21 cellular contexts compared by ENCODE assay signal in the genomic region with DNA sequence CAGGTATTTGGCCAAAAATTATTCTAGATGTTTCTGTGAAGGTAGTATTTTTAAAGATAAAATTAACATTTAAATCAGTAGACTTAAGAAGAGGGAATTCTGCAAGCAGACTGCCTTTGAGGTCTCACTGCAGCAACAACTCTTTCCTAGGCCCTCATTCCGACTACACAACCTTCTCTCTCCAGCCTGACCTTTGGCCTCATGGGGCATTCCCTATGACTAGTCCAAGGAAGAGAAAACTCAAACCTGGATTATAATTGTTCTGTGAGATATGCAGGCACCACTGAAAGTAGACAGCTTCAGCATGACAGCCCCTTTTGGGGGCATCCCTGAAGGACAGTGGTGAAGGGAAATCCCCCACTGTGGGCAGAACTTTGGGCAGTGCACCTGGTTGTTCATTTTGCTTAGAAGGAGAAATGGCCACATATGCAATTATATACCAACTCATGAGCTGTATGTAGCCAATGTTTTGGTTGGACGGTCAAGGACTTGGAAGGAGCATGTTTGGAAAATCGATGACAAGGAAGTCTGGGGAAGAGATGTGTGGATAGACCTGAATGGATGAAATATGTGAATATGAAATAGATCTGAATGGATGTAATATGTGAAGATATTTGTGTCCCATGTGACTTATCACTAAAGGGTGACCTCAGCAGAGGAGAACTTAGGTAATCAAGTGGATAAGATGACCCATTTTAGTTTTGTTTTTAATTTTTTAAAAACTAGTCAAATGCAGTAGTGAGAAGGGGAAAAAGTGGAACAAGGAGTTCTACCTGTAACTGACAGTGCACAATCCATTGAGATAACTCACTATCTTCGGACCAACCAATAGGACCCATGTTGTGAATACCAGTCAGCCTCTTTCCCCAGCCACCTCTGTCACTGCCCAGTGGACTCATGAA.
A peak's percentile ranks its signal among the peaks of the same experiment; 100 is the strongest.
DNase-seq lines count a peak whose midpoint lies in the region; ATAC-seq lines count a peak whose summit lies in the region.
"Had no signal": no experiment of that assay in that cellular context is flagged by ENCODE, and none has a peak within 500 bp of the region (broad histone marks: within the 10 kb centered on the region; RNA-seq: fewer than 3 reads in every experiment).

No MANE protein-coding gene starts in this region.

- H2BK12ac ChIP-seq in trophoblast cell (ENCODE audit: low read length) = no peak overlapping the region

- H3K4ac ChIP-seq in trophoblast cell (ENCODE audit: low read depth, low read length) = no peak overlapping the region

- no peaks in the 10 kb centered on the region for H3K9me3 Mint-ChIP-seq in activated CD4-positive, alpha-beta T cell treated with anti-CD3 and anti-CD28 coated beads for 36 hours (ENCODE audit: low read depth)
- peaks cover 3% of the 10 kb centered on the region for H3K9me3 Mint-ChIP-seq in activated naive CD8-positive, alpha-beta T cell treated with anti-CD3 and anti-CD28 coated beads for 36 hours
- no peaks in the 10 kb centered on the region for H3K9me3 Mint-ChIP-seq in CD4-positive, alpha-beta memory T cell
- H3K9me3 Mint-ChIP-seq: activated T-helper 1 cell treated with anti-CD3 and anti-CD28 coated beads, Interleukin-12 subunit alpha, Interleukin-12 subunit beta, Interleukin-2, Interleukin-4 antibody, amounts not matched to agents 30 ng/mL and 10 ng/mL and 1 ng/mL, durations not matched to agents 14 hours and 24 hours and 36 hours; immature natural killer cell; nephron had no signal

- H3K4me3 ChIP-seq in trophoblast cell (ENCODE audit: low read depth, low read length) = no peak overlapping the region
- H3K4me3 ChIP-seq in CD4-positive, alpha-beta memory T cell (ENCODE audit: low read length in 2 of 2) = no peak overlapping the region
- H3K4me3 ChIP-seq: psoas muscle had no signal

- CTCF ChIA-PET in activated CD4-positive, alpha-beta T cell treated with anti-CD3 and anti-CD28 coated beads for 36 hours (lab: Charles Lee) = interaction anchor here (0.9 to 1.4 kb wide), 2 partner anchors 9 to 23 kb away, joined by 3 read pairs; no protein-coding TSS in a partner anchor
- CTCF ChIA-PET in CD4-positive, alpha-beta memory T cell (lab: Charles Lee; ENCODE audit: partially characterized antibody) = interaction anchor here (1.5 kb wide), 1 partner anchor 9 kb away, joined by 4 read pairs; no protein-coding TSS in a partner anchor

- H3K4me2 ChIP-seq in trophoblast cell (ENCODE audit: low read length) = no peak overlapping the region

- no CpG with 5 or more reads among the region's 4 CpGs for WGBS in trophoblast cell (ENCODE audit: extremely low coverage, insufficient coverage, insufficient read length)

- peak; percentile 40 for DNase-seq in activated CD4-positive, alpha-beta T cell treated with anti-CD3 and anti-CD28 coated beads for 36 hours
- DNase-seq in activated CD4-positive, alpha-beta T cell treated with anti-CD3 and anti-CD28 coated beads for 1 hour = no peak
- peak; percentile 44 for DNase-seq in activated naive CD8-positive, alpha-beta T cell treated with anti-CD3 and anti-CD28 coated beads for 36 hours
- DNase-seq in trophoblast cell (peak; percentile 6 to 36), NCI-H1417 (lab: John Stamatoyannopoulos, UW) (no peak), DMS53 treated with DMSO at 0.1 percent for 48 hours (lab: John Stamatoyannopoulos, UW; ENCODE audit: unreplicated experiment) (no peak)
- DNase-seq in CD4-positive, alpha-beta memory T cell = no peak
- DNase-seq: DND-41; immature natural killer cell; IMR-90; mammary epithelial cell; NCI-H2029; psoas muscle; SIG-M5; stimulated activated CD4-positive, alpha-beta T cell treated with anti-CD3 and anti-CD28 coated beads, Interleukin-12 subunit alpha, Interleukin-12 subunit beta, amount 100 ng/mL, for 4 hours; T1000 had no signal

- POLR2A ChIA-PET in activated CD4-positive, alpha-beta T cell treated with anti-CD3 and anti-CD28 coated beads for 36 hours (lab: Charles Lee) = no interaction called here
- POLR2A ChIA-PET in CD4-positive, alpha-beta memory T cell (lab: Charles Lee; ENCODE audit: partially characterized antibody) = no interaction called here

- no peak overlapping the region for H4K12ac ChIP-seq in trophoblast cell (ENCODE audit: low read depth, low read length)

- intact Hi-C loops in activated CD4-positive, alpha-beta T cell treated with anti-CD3 and anti-CD28 coated beads for 36 hours (cut with DNase I, micrococcal nuclease) = no loop called here
- intact Hi-C loops in CD4-positive, alpha-beta memory T cell (cut with micrococcal nuclease) = no loop called here

- no peaks in the 10 kb centered on the region for H3K79me1 ChIP-seq in trophoblast cell (ENCODE audit: low read length)

- peak; percentile 86 for ATAC-seq in activated CD4-positive, alpha-beta T cell treated with anti-CD3 and anti-CD28 coated beads for 36 hours
- ATAC-seq in GM21423 (IDR thresholded peaks at IDR 0.05; ENCODE audit: unreplicated experiment) = peak; percentile 46
- ATAC-seq: HCT116, psoas muscle had no signal

- peak overlapping the region; percentile 81 for H3K27ac Mint-ChIP-seq in activated CD4-positive, alpha-beta T cell treated with anti-CD3 and anti-CD28 coated beads for 36 hours
- H3K27ac Mint-ChIP-seq in activated naive CD8-positive, alpha-beta T cell treated with anti-CD3 and anti-CD28 coated beads for 36 hours = peak overlapping the region; percentile 86
- no peak overlapping the region for H3K27ac Mint-ChIP-seq in CD4-positive, alpha-beta memory T cell
- H3K27ac Mint-ChIP-seq: activated T-helper 1 cell treated with anti-CD3 and anti-CD28 coated beads, Interleukin-12 subunit alpha, Interleukin-12 subunit beta, Interleukin-2, Interleukin-4 antibody, amounts not matched to agents 30 ng/mL and 10 ng/mL and 1 ng/mL, durations not matched to agents 14 hours and 24 hours and 36 hours; CD4-positive, CD25-positive, alpha-beta regulatory T cell; nephron had no signal

- H2AFZ ChIP-seq in trophoblast cell (ENCODE audit: insufficient read depth, low read length, poor library complexity) = no peak overlapping the region

- no peaks in the 10 kb centered on the region for H3K27me3 ChIP-seq in trophoblast cell (ENCODE audit: insufficient read depth, low read length)
- H3K27me3 ChIP-seq in CD4-positive, alpha-beta memory T cell (ENCODE audit: insufficient read depth, low read length) = no peaks in the 10 kb centered on the region

- H3K4me1 Mint-ChIP-seq in activated CD4-positive, alpha-beta T cell treated with anti-CD3 and anti-CD28 coated beads for 36 hours = peaks cover 24% of the 10 kb centered on the region
- H3K4me1 Mint-ChIP-seq in activated naive CD8-positive, alpha-beta T cell treated with anti-CD3 and anti-CD28 coated beads for 36 hours = peaks cover 11% of the 10 kb centered on the region
- peaks cover 4 to 10% (median 5%) of the 10 kb centered on the region in 4 donors for H3K4me1 Mint-ChIP-seq in CD4-positive, alpha-beta memory T cell
- H3K4me1 Mint-ChIP-seq: nephron had no signal

- H3K18ac ChIP-seq in trophoblast cell (ENCODE audit: low read length) = no peak overlapping the region

- no peak overlapping the region for H3K27ac ChIP-seq in trophoblast cell (ENCODE audit: low read depth, low read length)
- H3K27ac ChIP-seq in CD4-positive, alpha-beta memory T cell (ENCODE audit: low read depth, low read length) = no peak overlapping the region
- H3K27ac ChIP-seq: psoas muscle had no signal

- H3K27me3 Mint-ChIP-seq in activated CD4-positive, alpha-beta T cell treated with anti-CD3 and anti-CD28 coated beads for 36 hours = no peaks in the 10 kb centered on the region
- no peaks in the 10 kb centered on the region for H3K27me3 Mint-ChIP-seq in activated naive CD8-positive, alpha-beta T cell treated with anti-CD3 and anti-CD28 coated beads for 36 hours
- no peaks in the 10 kb centered on the region for H3K27me3 Mint-ChIP-seq in CD4-positive, alpha-beta memory T cell

- H2BK5ac ChIP-seq in trophoblast cell (ENCODE audit: low read depth, low read length, poor library complexity) = no peak overlapping the region

- H3K9ac ChIP-seq in trophoblast cell (ENCODE audit: low read length) = no peak overlapping the region

- H3K36me3 ChIP-seq in trophoblast cell (ENCODE audit: control insufficient read depth in 1 of 2, insufficient read depth in 2 of 2, low read length in 2 of 2) = no peaks in the 10 kb centered on the region
- no peaks in the 10 kb centered on the region for H3K36me3 ChIP-seq in CD4-positive, alpha-beta memory T cell (ENCODE audit: insufficient read depth, low read length)

- no peak overlapping the region for H2AK5ac ChIP-seq in trophoblast cell (ENCODE audit: low read length)

- no peaks in the 10 kb centered on the region for H3K9me3 ChIP-seq in trophoblast cell (ENCODE audit: insufficient read depth, low read depth, low read length)
- no peaks in the 10 kb centered on the region for H3K9me3 ChIP-seq in CD4-positive, alpha-beta memory T cell (ENCODE audit: control insufficient read depth in 1 of 2, low read length in 2 of 2)
- H3K9me3 ChIP-seq: psoas muscle had no signal

- H2BK120ac ChIP-seq in trophoblast cell (ENCODE audit: insufficient read depth, low read length, poor library complexity) = no peak overlapping the region

- H3K23ac ChIP-seq in trophoblast cell (ENCODE audit: low read length) = no peak overlapping the region

- no peak overlapping the region for H4K91ac ChIP-seq in trophoblast cell (ENCODE audit: low read depth, low read length)

- no peak overlapping the region for H3K4me3 Mint-ChIP-seq in activated CD4-positive, alpha-beta T cell treated with anti-CD3 and anti-CD28 coated beads for 36 hours
- H3K4me3 Mint-ChIP-seq in activated naive CD8-positive, alpha-beta T cell treated with anti-CD3 and anti-CD28 coated beads for 36 hours = no peak overlapping the region
- H3K4me3 Mint-ChIP-seq in CD4-positive, alpha-beta memory T cell = no peak overlapping the region
- H3K4me3 Mint-ChIP-seq: activated T-helper 1 cell treated with anti-CD3 and anti-CD28 coated beads, Interleukin-12 subunit alpha, Interleukin-12 subunit beta, Interleukin-2, Interleukin-4 antibody, amounts not matched to agents 30 ng/mL and 10 ng/mL and 1 ng/mL, durations not matched to agents 14 hours and 24 hours and 36 hours; CD4-positive, CD25-positive, alpha-beta regulatory T cell; immature natural killer cell; nephron had no signal

- H3K14ac ChIP-seq in trophoblast cell (ENCODE audit: low read length) = no peak overlapping the region

- H3K4me1 ChIP-seq in trophoblast cell (ENCODE audit: control insufficient read depth in 1 of 2, insufficient read depth in 2 of 2, low read length in 2 of 2) = no peaks in the 10 kb centered on the region
- H3K4me1 ChIP-seq in CD4-positive, alpha-beta memory T cell (ENCODE audit: insufficient read depth, low read length) = no peaks in the 10 kb centered on the region
- H3K4me1 ChIP-seq: psoas muscle had no signal

- H3K36me3 Mint-ChIP-seq in activated CD4-positive, alpha-beta T cell treated with anti-CD3 and anti-CD28 coated beads for 36 hours (ENCODE audit: low read depth) = no peaks in the 10 kb centered on the region
- peaks cover 2% of the 10 kb centered on the region for H3K36me3 Mint-ChIP-seq in activated naive CD8-positive, alpha-beta T cell treated with anti-CD3 and anti-CD28 coated beads for 36 hours
- H3K36me3 Mint-ChIP-seq in CD4-positive, alpha-beta memory T cell = no peaks in the 10 kb centered on the region
- H3K36me3 Mint-ChIP-seq: CD4-positive, CD25-positive, alpha-beta regulatory T cell had no signal

- H3K79me2 ChIP-seq in trophoblast cell (ENCODE audit: control insufficient read depth, insufficient read depth, low read length, poor library complexity) = no peaks in the 10 kb centered on the region

- no peak overlapping the region for H4K8ac ChIP-seq in trophoblast cell (ENCODE audit: low read depth, low read length)

Comparison
In these comparisons a context has a peak if more than half of its experiments do, and no peak if none do; other contexts are left out.
1. DNase-seq: peak in activated CD4-positive, alpha-beta T cell treated with anti-CD3 and anti-CD28 coated beads for 36 hours (single experiment), activated naive CD8-positive, alpha-beta T cell treated with anti-CD3 and anti-CD28 coated beads for 36 hours (single experiment) and trophoblast cell (2 of 2); none in activated CD4-positive, alpha-beta T cell treated with anti-CD3 and anti-CD28 coated beads for 1 hour (single experiment), CD4-positive, alpha-beta memory T cell (0 of 5), NCI-H1417 (0 of 3) and DMS53 treated with DMSO at 0.1 percent for 48 hours (single experiment).
2. H3K27ac Mint-ChIP-seq: peak in activated CD4-positive, alpha-beta T cell treated with anti-CD3 and anti-CD28 coated beads for 36 hours (single experiment) and activated naive CD8-positive, alpha-beta T cell treated with anti-CD3 and anti-CD28 coated beads for 36 hours (single experiment); none in CD4-positive, alpha-beta memory T cell (0 of 7).